ENCODE assay signal across 9 cellular contexts in the genomic region with DNA sequence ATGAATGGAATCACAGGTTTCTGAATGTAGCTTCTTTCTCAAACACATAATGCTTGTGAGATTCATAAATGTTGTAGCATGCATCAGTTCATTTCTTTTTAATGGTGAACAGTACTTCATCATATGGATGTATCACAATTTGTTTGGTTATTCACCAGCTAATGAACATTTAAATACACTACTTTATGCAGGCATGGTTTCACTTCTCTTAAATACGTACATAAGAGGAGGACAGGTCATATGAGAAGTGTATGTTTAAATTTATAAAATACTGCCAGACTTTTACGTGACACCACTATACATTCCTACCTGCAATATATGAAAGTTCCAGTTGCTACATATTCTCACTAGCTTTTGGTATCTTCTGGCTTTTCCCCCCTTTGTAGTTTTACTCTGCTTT.
DNase-seq lines count a peak whose midpoint lies in the region; ATAC-seq and TF ChIP-seq lines count a peak whose summit lies in the region.
"Had no signal": no experiment of that assay in that cellular context is flagged by ENCODE, and none has a peak within 500 bp of the region (broad histone marks: within the 10 kb centered on the region; RNA-seq: fewer than 3 reads in every experiment).

No MANE protein-coding gene starts in this region.

- H3K27ac Mint-ChIP-seq in nephron progenitor cell: peak overlapping the region; percentile 14

- peaks cover 6% of the 10 kb centered on the region for H3K9me3 Mint-ChIP-seq in nephron progenitor cell

- no peak for DNase-seq in nephron progenitor cell
- DNase-seq in adrenal gland: no peak
- DNase-seq in DMS 273 (lab: John Stamatoyannopoulos, UW; ENCODE audit: unreplicated experiment): no peak
- DNase-seq in coronary artery (ENCODE audit: low spot score): no peak
- DNase-seq: NCI-H69, SW 1271 had no signal

- no peaks in the 10 kb centered on the region for H3K9me3 ChIP-seq in adrenal gland (replicated peaks in 1 of 3)

- H3K36me3 ChIP-seq in adrenal gland (replicated peaks in 1 of 2): no peaks in the 10 kb centered on the region

- peaks cover 5% of the 10 kb centered on the region for H3K27me3 Mint-ChIP-seq in nephron progenitor cell (ENCODE audit: low read depth, poor library complexity)

- no peak overlapping the region for H3K27ac ChIP-seq in adrenal gland
- no peak overlapping the region for H3K27ac ChIP-seq in coronary artery

- no peaks in the 10 kb centered on the region for H3K27me3 ChIP-seq in adrenal gland

- H3K4me3 ChIP-seq in adrenal gland (no peak overlapping the region), coronary artery (no peak overlapping the region)

- H3K4me3 Mint-ChIP-seq in nephron progenitor cell: no peak overlapping the region

- ATAC-seq in GM18909 (IDR thresholded peaks at IDR 0.05; ENCODE audit: poor library complexity, unreplicated experiment) (peak; percentile 85), GM21786 (IDR thresholded peaks at IDR 0.05; ENCODE audit: unreplicated experiment) (peak; percentile 83), HG03378 (IDR thresholded peaks at IDR 0.05; ENCODE audit: unreplicated experiment) (peak; percentile 80)

- peaks cover 43% of the 10 kb centered on the region for H3K36me3 Mint-ChIP-seq in nephron progenitor cell (ENCODE audit: low read depth)

- peaks cover 0 to 6% of the 10 kb centered on the region in 2 donors for H3K4me1 ChIP-seq in adrenal gland (replicated peaks in 1 of 2)

- H3K4me1 Mint-ChIP-seq in nephron progenitor cell: no peaks in the 10 kb centered on the region

- intact Hi-C loops in adrenal gland (cut with DNase I): no loop called here

- TF ChIP-seq POLR2A in adrenal gland (IDR thresholded peaks at IDR 0.05): no peak

- TF ChIP-seq CTCF in nephron progenitor cell (IDR thresholded peaks at IDR 0.05) (no peak), adrenal gland (IDR thresholded peaks at IDR 0.05) (no peak), coronary artery (IDR thresholded peaks at IDR 0.05) (no peak)

- WGBS in adrenal gland, 4 donors: 82 to 87% (median 84%) methylated on average over 2 of the region's 2 CpGs
